ENCODE assay signal across 7 cellular contexts in the genomic region with DNA sequence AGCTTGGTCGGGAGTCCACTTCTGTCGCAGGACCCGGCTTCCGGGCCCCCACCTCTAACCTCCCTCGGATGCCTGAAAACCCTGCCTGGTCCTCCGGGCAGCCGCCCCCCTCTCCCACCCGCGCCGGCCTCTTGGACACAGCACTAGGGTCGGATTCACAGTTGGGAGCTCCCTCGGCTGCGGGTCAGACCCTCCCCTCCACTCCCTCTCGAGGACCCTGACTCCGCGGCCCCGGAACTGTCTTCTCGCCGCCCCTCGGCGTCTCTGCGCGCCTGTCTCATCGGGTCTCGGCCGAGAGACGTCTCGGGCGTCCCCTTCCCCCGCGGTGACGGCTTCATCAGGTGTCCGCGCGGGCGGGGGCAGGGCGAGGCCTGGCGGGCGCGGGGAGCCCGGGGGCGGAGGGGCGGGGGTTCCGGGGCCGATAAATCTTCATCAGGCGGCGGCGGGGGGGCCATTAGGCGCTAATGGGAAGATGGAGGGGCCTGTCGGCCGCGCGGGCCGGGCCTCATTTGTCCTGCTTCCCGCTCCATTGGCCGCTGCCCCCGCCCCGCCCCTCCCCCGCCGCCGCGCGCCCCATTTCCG. TPM values are rescaled to one million over a fixed set of nuclear protein-coding genes. Genes with fewer than 3 reads are reported as not detected.
DNase-seq lines count a peak whose midpoint lies in the region; ATAC-seq and TF ChIP-seq lines count a peak whose summit lies in the region.

No MANE protein-coding gene starts in this region.

- no peaks in the 10 kb centered on the region for H3K36me3 Mint-ChIP-seq in dendritic cell treated with granulocyte-macrophage colony-stimulating factor and Interleukin-4, amounts not matched to agents 40 ng/mL and 50 ng/mL, for 4 days (ENCODE audit: low read depth)
- H3K36me3 Mint-ChIP-seq in nephron progenitor cell (ENCODE audit: low read depth), result no peaks in the 10 kb centered on the region

- H3K4me1 ChIP-seq in GM23248 (ENCODE audit: insufficient read depth) (peaks cover 7% of the 10 kb centered on the region), SK-N-SH (ENCODE audit: control insufficient read depth in 1 of 2, insufficient read depth in 2 of 2, low read depth in 1 of 2, low read length in 1 of 2) (no peaks in the 10 kb centered on the region; a peak in 1 of 4 replicates)

- intact Hi-C loops in dendritic cell treated with granulocyte-macrophage colony-stimulating factor and Interleukin-4, amounts not matched to agents 40 ng/mL and 50 ng/mL, for 4 days (cut with micrococcal nuclease), result no loop called here

- no peaks in the 10 kb centered on the region for H3K9me2 ChIP-seq in GM23248 (ENCODE audit: insufficient read depth)
- no peaks in the 10 kb centered on the region for H3K9me2 ChIP-seq in SK-N-SH

- H2AFZ ChIP-seq in GM23248 (peak overlapping the region; percentile 86), SK-N-SH (ENCODE audit: low read depth) (peak overlapping the region; percentile 81; the same call in 1 of the 2 replicates)

- POLR2A ChIA-PET in SK-N-SH (lab: Yijun Ruan, JAX), result interaction anchor here (1.6 kb wide), 1 partner anchor 80 kb away, joined by 5 read pairs; a partner anchor contains a TSS

- H3K27ac ChIP-seq in GM23248 (no peak overlapping the region), SK-N-SH (ENCODE audit: low read depth in 2 of 2, low read length in 1 of 2) (peak overlapping the region in 1 of 2 experiments; percentile 47; a peak in 1 of 4 replicates)

- H3F3A ChIP-seq in GM23248 (ENCODE audit: insufficient read depth) (no peaks in the 10 kb centered on the region), SK-N-SH (replicated peaks; ENCODE audit: insufficient read depth) (no peaks in the 10 kb centered on the region)

- WGBS in GM23248 (ENCODE audit: low coverage in 1 of 2, low lambda C conversion rate in 2 of 2, missing lambda C conversion rate in 2 of 2), 2 experiments, result 6 to 11% methylated on average over 33 to 61 of the region's 64 CpGs
- 8% methylated on average over 19 of the region's 64 CpGs for WGBS in SK-N-SH (ENCODE audit: low lambda C conversion rate)

- peak overlapping the region; percentile 72 for H3K4me2 ChIP-seq in GM23248 (ENCODE audit: unreplicated experiment)
- H3K4me2 ChIP-seq in SK-N-SH, result peak overlapping the region; percentile 70

- peak overlapping the region; percentile 72 for H3K9ac ChIP-seq in GM23248
- H3K9ac ChIP-seq in SK-N-SH, result peak overlapping the region; percentile 45

- H3K4me3 ChIP-seq in GM23248 (peak overlapping the region; percentile 69), SK-N-SH (ENCODE audit: low read depth in 2 of 2, low read length in 1 of 2) (peak overlapping the region; percentile 16 to 42; a peak in 3 of 4 replicates)

- peak; percentile 48 for DNase-seq in GM23248
- DNase-seq in SK-N-SH, result peak; percentile 87
- DNase-seq in nephron progenitor cell, result peak; percentile 82
- DNase-seq in HPDE6-E6E7 (ENCODE audit: extremely low spot score), result no peak

- peak overlapping the region; percentile 35 for H3K27ac Mint-ChIP-seq in dendritic cell treated with granulocyte-macrophage colony-stimulating factor and Interleukin-4, amounts not matched to agents 40 ng/mL and 50 ng/mL, for 4 days
- no peak overlapping the region for H3K27ac Mint-ChIP-seq in nephron progenitor cell

- H3K27me3 ChIP-seq in GM23248 (replicated peaks; ENCODE audit: insufficient read depth), result no peaks in the 10 kb centered on the region
- H3K27me3 ChIP-seq in SK-N-SH (ENCODE audit: insufficient read depth), result no peaks in the 10 kb centered on the region

- in situ Hi-C loops in GM23248 (cut with MboI), result no loop called here

- H3K9me3 Mint-ChIP-seq in dendritic cell treated with granulocyte-macrophage colony-stimulating factor and Interleukin-4, amounts not matched to agents 40 ng/mL and 50 ng/mL, for 4 days, result no peaks in the 10 kb centered on the region
- H3K9me3 Mint-ChIP-seq in nephron progenitor cell, result peaks cover 3% of the 10 kb centered on the region

- H4K20me1 ChIP-seq in GM23248 (ENCODE audit: insufficient read depth) (no peaks in the 10 kb centered on the region), SK-N-SH (ENCODE audit: insufficient read depth) (0 out of 2 replicates have a peak, but pooled peaks cover 3% of the 10 kb centered on the region)

- H3K79me2 ChIP-seq in GM23248 (ENCODE audit: insufficient read depth) (no peaks in the 10 kb centered on the region), SK-N-SH (ENCODE audit: insufficient read depth) (no peaks in the 10 kb centered on the region)

- peak overlapping the region; percentile 75 for H3K4me3 Mint-ChIP-seq in dendritic cell treated with granulocyte-macrophage colony-stimulating factor and Interleukin-4, amounts not matched to agents 40 ng/mL and 50 ng/mL, for 4 days
- peak overlapping the region; percentile 86 for H3K4me3 Mint-ChIP-seq in nephron progenitor cell

- no peak for TF ChIP-seq CTCF in SK-N-SH (IDR thresholded peaks at IDR 0.05)
- no peak for TF ChIP-seq CTCF in nephron progenitor cell (IDR thresholded peaks at IDR 0.05)

- H3K36me3 ChIP-seq in GM23248 (ENCODE audit: low read depth) (no peaks in the 10 kb centered on the region), SK-N-SH (replicated peaks in 1 of 2; ENCODE audit: control insufficient read depth in 1 of 2, insufficient read depth in 2 of 2, low read length in 1 of 2) (no peaks in the 10 kb centered on the region)

- H3K9me3 ChIP-seq in GM23248 (ENCODE audit: low read depth), result no peaks in the 10 kb centered on the region
- no peaks in the 10 kb centered on the region for H3K9me3 ChIP-seq in SK-N-SH

- no peak for TF ChIP-seq EP300 in SK-N-SH (IDR thresholded peaks at IDR 0.05; ENCODE audit: borderline replicate concordance in 1 of 2, low read depth in 1 of 2, low read length in 1 of 2)

- ATAC-seq in HG03175 (IDR thresholded peaks at IDR 0.05; ENCODE audit: unreplicated experiment) (no peak), HG02678 (IDR thresholded peaks at IDR 0.05; ENCODE audit: unreplicated experiment) (no peak)

- CTCF ChIA-PET in SK-N-SH (lab: Yijun Ruan, JAX), result no interaction called here

- TF ChIP-seq RAD21 in SK-N-SH (IDR thresholded peaks at IDR 0.05; ENCODE audit: low read length), result no peak

- H3K27me3 Mint-ChIP-seq in dendritic cell treated with granulocyte-macrophage colony-stimulating factor and Interleukin-4, amounts not matched to agents 40 ng/mL and 50 ng/mL, for 4 days, result peaks cover 64% of the 10 kb centered on the region
- H3K27me3 Mint-ChIP-seq in nephron progenitor cell (ENCODE audit: low read depth, poor library complexity), result peaks cover 33% of the 10 kb centered on the region

- H3K4me1 Mint-ChIP-seq in dendritic cell treated with granulocyte-macrophage colony-stimulating factor and Interleukin-4, amounts not matched to agents 40 ng/mL and 50 ng/mL, for 4 days (ENCODE audit: low read depth), result peaks cover 20% of the 10 kb centered on the region
- H3K4me1 Mint-ChIP-seq in nephron progenitor cell, result peaks cover 37% of the 10 kb centered on the region

TF ChIP-seq in SK-N-SH, 30 proteins besides CTCF, POLR2A, EP300 and RAD21 (continues in another document):
- TF ChIP-seq SMC3 (IDR thresholded peaks at IDR 0.05; ENCODE audit: low read depth, low read length), result no peak
- TF ChIP-seq, protein P1, sequence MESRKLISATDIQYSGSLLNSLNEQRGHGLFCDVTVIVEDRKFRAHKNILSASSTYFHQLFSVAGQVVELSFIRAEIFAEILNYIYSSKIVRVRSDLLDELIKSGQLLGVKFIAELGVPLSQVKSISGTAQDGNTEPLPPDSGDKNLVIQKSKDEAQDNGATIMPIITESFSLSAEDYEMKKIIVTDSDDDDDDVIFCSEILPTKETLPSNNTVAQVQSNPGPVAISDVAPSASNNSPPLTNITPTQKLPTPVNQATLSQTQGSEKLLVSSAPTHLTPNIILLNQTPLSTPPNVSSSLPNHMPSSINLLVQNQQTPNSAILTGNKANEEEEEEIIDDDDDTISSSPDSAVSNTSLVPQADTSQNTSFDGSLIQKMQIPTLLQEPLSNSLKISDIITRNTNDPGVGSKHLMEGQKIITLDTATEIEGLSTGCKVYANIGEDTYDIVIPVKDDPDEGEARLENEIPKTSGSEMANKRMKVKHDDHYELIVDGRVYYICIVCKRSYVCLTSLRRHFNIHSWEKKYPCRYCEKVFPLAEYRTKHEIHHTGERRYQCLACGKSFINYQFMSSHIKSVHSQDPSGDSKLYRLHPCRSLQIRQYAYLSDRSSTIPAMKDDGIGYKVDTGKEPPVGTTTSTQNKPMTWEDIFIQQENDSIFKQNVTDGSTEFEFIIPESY (IDR thresholded peaks at IDR 0.05; ENCODE audit: borderline replicate concordance, low read depth), result no peak
- TF ChIP-seq RFX5 (IDR thresholded peaks at IDR 0.05; ENCODE audit: low read length), result no peak
- TF ChIP-seq MXI1 (IDR thresholded peaks at IDR 0.05; ENCODE audit: low read depth, low read length), result no peak
- TF ChIP-seq RCOR1 (IDR thresholded peaks at IDR 0.05; ENCODE audit: low read length), result no peak
- TF ChIP-seq ELF1 (IDR thresholded peaks at IDR 0.05), result no peak
- TF ChIP-seq TEAD4 (IDR thresholded peaks at IDR 0.05; ENCODE audit: borderline replicate concordance, insufficient read depth), result no peak
- TF ChIP-seq NFIC (IDR thresholded peaks at IDR 0.05; ENCODE audit: borderline replicate concordance), result no peak
- no peak for TF ChIP-seq YY1 (IDR thresholded peaks at IDR 0.05; ENCODE audit: low read depth)
- TF ChIP-seq TCF12 (IDR thresholded peaks at IDR 0.05), result no peak

RNA-seq across cellular contexts. Expression of a gene that starts 11.7 kb away (rescaled TPM):
- not detected in 2 replicates for total RNA-seq in GM23248 (2014; rRNA removed; shearing (Covaris generic))
- not detected in 2 replicates for polyA plus RNA-seq in GM23248 (2016; fragmentation: Nextera tagmentation; extraction: Ambion mirVana)
- polyA plus RNA-seq in SK-N-SH (2012; rRNA removed), result 0.03 and 0.07 TPM in 2 replicates
- 0.08 TPM in 1 of 2 replicates, not detected in the other for polyA plus RNA-seq in SK-N-SH (2012; cell fraction: cytosol; rRNA removed)
- polyA plus RNA-seq in SK-N-SH (2012; cell fraction: nucleus; rRNA removed), result 0.40 and 0.41 TPM in 2 replicates

RNA-seq across cellular contexts. Expression of a gene that starts 19.2 kb away (rescaled TPM):
- 294 and 405 TPM in 2 replicates for total RNA-seq in GM23248 (2014; rRNA removed; shearing (Covaris generic))
- polyA plus RNA-seq in GM23248 (2016; fragmentation: Nextera tagmentation; extraction: Ambion mirVana) (470 and 473 TPM in 2 replicates), SK-N-SH (2012; rRNA removed) (252 and 287 TPM in 2 replicates)
- 141 and 200 TPM in 2 replicates for polyA plus RNA-seq in SK-N-SH (2012; cell fraction: cytosol; rRNA removed)
- polyA plus RNA-seq in SK-N-SH (2012; cell fraction: nucleus; rRNA removed), result 193 and 241 TPM in 2 replicates

RNA-seq across cellular contexts. Expression of a gene that starts 54.1 kb away (rescaled TPM):
- 0.11 and 0.63 TPM in 2 replicates for total RNA-seq in GM23248 (2014; rRNA removed; shearing (Covaris generic))
- polyA plus RNA-seq in GM23248 (2016; fragmentation: Nextera tagmentation; extraction: Ambion mirVana), result 0.34 and 0.36 TPM in 2 replicates
- polyA plus RNA-seq in SK-N-SH (2012; rRNA removed), result 0.75 and 0.77 TPM in 2 replicates
- 0.80 and 1.9 TPM in 2 replicates for polyA plus RNA-seq in SK-N-SH (2012; cell fraction: cytosol; rRNA removed)
- 0.95 and 1.7 TPM in 2 replicates for polyA plus RNA-seq in SK-N-SH (2012; cell fraction: nucleus; rRNA removed)

RNA-seq across cellular contexts. Expression of a gene that starts 57.0 kb away (rescaled TPM):
- total RNA-seq in GM23248 (2014; rRNA removed; shearing (Covaris generic)), result 44.6 and 46.2 TPM in 2 replicates
- polyA plus RNA-seq in GM23248 (2016; fragmentation: Nextera tagmentation; extraction: Ambion mirVana) (44.3 and 49.6 TPM in 2 replicates), SK-N-SH (2012; rRNA removed) (67.3 and 102 TPM in 2 replicates)
- 35.5 and 50.9 TPM in 2 replicates for polyA plus RNA-seq in SK-N-SH (2012; cell fraction: cytosol; rRNA removed)
- 244 and 278 TPM in 2 replicates for polyA plus RNA-seq in SK-N-SH (2012; cell fraction: nucleus; rRNA removed)
